Comparison of ENCODE assay signal across 25 cellular contexts in the genomic region with DNA sequence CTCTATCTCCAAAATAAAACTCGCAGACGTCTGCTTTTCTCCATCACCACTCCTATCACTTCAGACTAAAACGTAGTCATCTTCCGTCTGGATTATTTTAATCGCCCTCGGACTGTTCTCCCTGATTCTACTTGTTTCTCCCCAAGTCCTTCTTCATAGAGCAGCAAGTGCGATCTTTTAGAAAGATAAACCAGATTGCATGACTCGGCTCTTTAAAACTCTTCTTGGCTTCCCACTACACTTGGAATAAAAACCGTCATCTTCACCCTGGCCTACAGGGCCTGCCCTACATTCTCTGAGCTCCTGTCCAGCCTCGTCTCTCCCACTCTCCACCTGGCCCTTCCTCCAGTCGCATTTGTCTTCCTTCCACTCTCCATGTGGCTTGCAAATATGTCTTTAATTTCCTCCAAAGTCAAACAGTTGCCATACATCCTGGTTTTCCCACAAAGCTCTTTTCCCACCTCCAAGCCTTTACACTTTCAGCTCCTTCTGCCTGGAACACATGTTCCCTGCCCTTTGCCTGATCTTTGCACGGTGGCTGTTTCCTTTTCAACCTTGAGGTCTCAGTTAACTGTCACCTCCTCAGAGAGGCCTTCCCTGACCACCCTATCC.
DNase-seq lines count a peak whose midpoint lies in the region; ATAC-seq and TF ChIP-seq lines count a peak whose summit lies in the region.
"Had no signal": no experiment of that assay in that cellular context is flagged by ENCODE, and none has a peak within 500 bp of the region (broad histone marks: within the 10 kb centered on the region; RNA-seq: fewer than 3 reads in every experiment).

No MANE protein-coding gene starts in this region.

- DNase-seq in right atrium auricular region (ENCODE audit: low spot score): peak; percentile 26
- no peak for DNase-seq in left ventricle myocardium superior
- DNase-seq in dorsolateral prefrontal cortex: peak in 1 of 10 donors; percentile 13
- DNase-seq in psoas muscle: no peak
- no peak for DNase-seq in SK-N-DZ (ENCODE audit: low spot score)
- no peak for DNase-seq in NCI-H128 (lab: John Stamatoyannopoulos, UW; ENCODE audit: unreplicated experiment)
- DNase-seq in hepatic stellate cell (ENCODE audit: low spot score): no peak
- DNase-seq: Calu3; CD8-positive, alpha-beta memory T cell; EL; GF-D8; GM23248; KG1; NCI-H1092; NCI-H146; NCI-H2029; NCI-H2227 treated with DMSO at 0.1 percent for 48 hours; NCI-H510A treated with DMSO at 0.1 percent for 48 hours; NCI-H748 treated with DMSO at 0.1 percent for 48 hours; NK-92 treated with Interleukin-12 subunit alpha and Interleukin-12 subunit beta, amount 100 ng/mL, for 24 hours; SIG-M5 had no signal

- H3K4me1 ChIP-seq in right atrium auricular region: no peaks in the 10 kb centered on the region
- H3K4me1 ChIP-seq in psoas muscle: peaks cover 38% of the 10 kb centered on the region
- H3K4me1 ChIP-seq: HAP-1 had no signal

- TF ChIP-seq CTCF in right atrium auricular region (IDR thresholded peaks at IDR 0.05): no peak
- TF ChIP-seq CTCF in dorsolateral prefrontal cortex (IDR thresholded peaks at IDR 0.05 in 54 of 56, conservative IDR thresholded peaks at IDR 0.05 in 2 of 56; ENCODE audit: low read depth in 1 of 56, partially characterized antibody in 56 of 56): no peak
- no peak for TF ChIP-seq CTCF in psoas muscle (IDR thresholded peaks at IDR 0.05)

- no peak overlapping the region for H3K27ac ChIP-seq in right atrium auricular region
- H3K27ac ChIP-seq in dorsolateral prefrontal cortex: peak overlapping the region in 45 of 59 donors; percentile 3 to 79 (median 57)
- H3K27ac ChIP-seq in psoas muscle: peak overlapping the region; percentile 66
- H3K27ac ChIP-seq: C4-2B, GM23248 had no signal

- H3K9me3 ChIP-seq in right atrium auricular region (no peaks in the 10 kb centered on the region), psoas muscle (no peaks in the 10 kb centered on the region)
- H3K9me3 ChIP-seq: HAP-1 had no signal

- 59 to 69% (median 59%) methylated on average over 12 of the region's 12 CpGs for WGBS in psoas muscle, 3 donors

- no peaks in the 10 kb centered on the region for H3K27me3 ChIP-seq in right atrium auricular region
- H3K27me3 ChIP-seq in dorsolateral prefrontal cortex: no peaks in the 10 kb centered on the region
- no peaks in the 10 kb centered on the region for H3K27me3 ChIP-seq in psoas muscle (ENCODE audit: insufficient read depth in 3 of 3, low read length in 2 of 3)

- no peak for ATAC-seq in left ventricle myocardium superior
- ATAC-seq in psoas muscle: no peak
- ATAC-seq: Panc1, SK-N-SH treated with all-trans-retinoic acid at 6 μM for 48 hours had no signal

- intact Hi-C loops in left ventricle myocardium superior (cut with micrococcal nuclease) (no loop called here), dorsolateral prefrontal cortex (cut with DNase I) (no loop called here), psoas muscle (cut with DNase I) (no loop called here)

- H3K36me3 ChIP-seq in right atrium auricular region: no peaks in the 10 kb centered on the region
- no peaks in the 10 kb centered on the region for H3K36me3 ChIP-seq in psoas muscle (ENCODE audit: insufficient read depth in 1 of 2, low read depth in 1 of 2)
- H3K36me3 ChIP-seq: HAP-1 had no signal

- H3K4me3 ChIP-seq in right atrium auricular region (no peak overlapping the region), dorsolateral prefrontal cortex (no peak overlapping the region), psoas muscle (no peak overlapping the region)
- H3K4me3 ChIP-seq: GM23248, HAP-1 had no signal

Comparison
In these comparisons a context has a peak if more than half of its experiments do, and no peak if none do; other contexts are left out.
1. H3K27ac ChIP-seq: peak in dorsolateral prefrontal cortex (45 of 59) and psoas muscle (single experiment); none in right atrium auricular region (0 of 2).